In the genomic region with DNA sequence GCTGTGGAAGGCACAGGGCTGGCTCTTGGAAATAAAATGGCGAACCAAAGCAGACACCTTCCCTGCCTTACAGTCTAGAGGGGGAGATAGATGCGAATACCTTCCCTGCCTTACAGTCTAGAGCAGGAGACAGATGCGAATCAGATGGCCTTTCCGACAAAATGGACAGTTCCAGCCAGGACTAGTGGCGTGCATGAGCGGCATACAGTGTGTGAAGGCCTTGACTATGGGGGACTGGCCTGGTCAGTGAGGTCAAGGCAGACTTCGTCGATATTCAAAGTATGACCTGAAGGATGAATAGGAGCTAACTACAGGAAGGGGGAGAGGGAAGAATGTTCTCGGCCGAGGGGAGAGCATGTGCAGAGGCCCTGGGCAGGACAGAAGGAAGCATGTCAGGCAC, we compare ENCODE assay signal across 23 cellular contexts.
"Had no signal": no experiment of that assay in that cellular context is flagged by ENCODE, and none has a peak within 500 bp of the region (broad histone marks: within the 10 kb centered on the region; RNA-seq: fewer than 3 reads in every experiment).

No MANE protein-coding gene starts in this region.

- H3K9me3 ChIP-seq: breast epithelium, lower lobe of right lung, pancreas, right lobe of liver, thyroid gland, upper lobe of right lung had no signal

- H3K9me3 Mint-ChIP-seq: central memory CD8-positive, alpha-beta T cell; naive thymus-derived CD8-positive, alpha-beta T cell; T-cell had no signal

- H3K27me3 ChIP-seq: breast epithelium, pancreas, right lobe of liver, thyroid gland, upper lobe of right lung had no signal

- H3K27ac Mint-ChIP-seq: T-cell had no signal

- H3K4me3 Mint-ChIP-seq: central memory CD8-positive, alpha-beta T cell; T-cell had no signal

- H3K36me3 Mint-ChIP-seq: naive thymus-derived CD8-positive, alpha-beta T cell; T-cell had no signal

- H3K27ac ChIP-seq: breast epithelium, lower lobe of right lung, pancreas, right lobe of liver, thyroid gland, upper lobe of right lung had no signal

- H3K27me3 Mint-ChIP-seq: central memory CD8-positive, alpha-beta T cell; naive thymus-derived CD8-positive, alpha-beta T cell; T-cell had no signal

- H3K4me1 ChIP-seq: breast epithelium, lower lobe of right lung, pancreas, upper lobe of right lung had no signal

- ATAC-seq: esophagus mucosa; left lobe of liver; lower lobe of right lung; naive thymus-derived CD8-positive, alpha-beta T cell; pancreas; right lobe of liver; T-cell; upper lobe of right lung had no signal

- H3K4me3 ChIP-seq: breast epithelium, lower lobe of right lung, pancreas, right lobe of liver, thyroid gland, upper lobe of right lung had no signal

- H3K36me3 ChIP-seq: breast epithelium, lower lobe of right lung, pancreas, right lobe of liver, thyroid gland, upper lobe of right lung had no signal

- DNase-seq: activated CD4-positive, alpha-beta T cell treated with anti-CD3 and anti-CD28 coated beads, Interleukin-2, amount 50 U/mL, for 4 hours; activated effector memory CD4-positive, alpha-beta T cell treated with anti-CD3 and anti-CD28 coated beads, Interleukin-2, amount 50 U/mL, for 16 hours; activated naive CD4-positive, alpha-beta T cell treated with anti-CD3 and anti-CD28 coated beads, Interleukin-2, amount 50 U/mL, for 16 hours; effector memory CD4-positive, alpha-beta T cell; foreskin melanocyte; lower lobe of right lung; naive thymus-derived CD8-positive, alpha-beta T cell; pancreas; small intestine; stimulated activated CD4-positive, alpha-beta T cell treated with anti-CD3 and anti-CD28 coated beads, Interleukin-15, amount 100 ng/mL, for 24 hours; stimulated activated CD4-positive, alpha-beta T cell treated with anti-CD3 and anti-CD28 coated beads, Interleukin-2, amount 100 ng/mL, for 48 hours; stimulated activated CD8-positive, alpha-beta memory T cell treated with anti-CD3 and anti-CD28 coated beads, Interleukin-4, amount 100 ng/mL, for 48 hours; stimulated activated naive CD4-positive, alpha-beta T cell treated with Interleukin-2 at 50 U/mL for 16 hours; substantia nigra; T-helper 9 cell; thyroid gland; upper lobe of right lung had no signal
